16 cellular contexts compared by ENCODE assay signal in genomic region chr2:202721621-202722020, GRCh38.
DNase-seq lines count a peak whose midpoint lies in the region; ATAC-seq and TF ChIP-seq lines count a peak whose summit lies in the region.
"Had no signal": no experiment of that assay in that cellular context is flagged by ENCODE, and none has a peak within 500 bp of the region (broad histone marks: within the 10 kb centered on the region; RNA-seq: fewer than 3 reads in every experiment).

No MANE protein-coding gene starts in this region.

- no peak overlapping the region for H3K27ac ChIP-seq in testis

- H3K36me3 ChIP-seq in testis (ENCODE audit: low read depth, missing control alignments) = no peaks in the 10 kb centered on the region

- peaks cover 6% of the 10 kb centered on the region for H3K4me1 Mint-ChIP-seq in activated T-helper 2 cell treated with anti-CD3 and anti-CD28 coated beads, Interferon-gamma antibody, Interleukin-2, Interleukin-4, amounts not matched to agents 10 μg/mL and 5 μg/mL and 100 μg/mL, durations not matched to agents 14 hours and 24 hours and 36 hours (ENCODE audit: low read depth)

- TF ChIP-seq POLR2A in testis (IDR thresholded peaks at IDR 0.05) = no peak

- intact Hi-C loops in activated T-helper 2 cell treated with anti-CD3 and anti-CD28 coated beads, Interferon-gamma antibody, Interleukin-2, Interleukin-4, amounts not matched to agents 10 μg/mL and 5 μg/mL and 100 μg/mL, durations not matched to agents 14 hours and 24 hours and 36 hours (cut with micrococcal nuclease) = no loop called here
- intact Hi-C loops in testis (cut with DNase I; ENCODE audit: low total_unique reads) = no loop called here

- WGBS in testis, 2 donors = 73 to 77% methylated on average over 3 of the region's 3 CpGs

- H3K36me3 Mint-ChIP-seq in activated T-helper 2 cell treated with anti-CD3 and anti-CD28 coated beads, Interferon-gamma antibody, Interleukin-2, Interleukin-4, amounts not matched to agents 10 μg/mL and 5 μg/mL and 100 μg/mL, durations not matched to agents 14 hours and 24 hours and 36 hours (ENCODE audit: low read depth) = peaks cover 17% of the 10 kb centered on the region

- DNase-seq in Caki2 (ENCODE audit: low read depth) (peak; percentile 2), M059J (ENCODE audit: low read depth) (peak; percentile 57), dedifferentiated amniotic fluid mesenchymal stem cell (ENCODE audit: extremely low spot score) (peak; percentile 61), left kidney (ENCODE audit: low read depth, low spot score) (peak; percentile 16), testis (no peak), NCI-H345 treated with DMSO at 0.1 percent for 48 hours (lab: John Stamatoyannopoulos, UW; ENCODE audit: unreplicated experiment) (no peak)
- DNase-seq in activated T-helper 2 cell treated with anti-CD3 and anti-CD28 coated beads, Interferon-gamma antibody, Interleukin-2, Interleukin-4, amounts not matched to agents 10 μg/mL and 5 μg/mL and 100 μg/mL, durations not matched to agents 14 hours and 24 hours and 36 hours (ENCODE audit: low spot score) = no peak
- DNase-seq: activated CD4-positive, CD25-positive, alpha-beta regulatory T cell; DMS 273 treated with DMSO at 0.1 percent for 48 hours; midbrain; NCI-H1092; NCI-H2227 treated with DMSO at 0.1 percent for 48 hours; substantia nigra; SW 1271 had no signal

- H3K27ac Mint-ChIP-seq in activated T-helper 2 cell treated with anti-CD3 and anti-CD28 coated beads, Interferon-gamma antibody, Interleukin-2, Interleukin-4, amounts not matched to agents 10 μg/mL and 5 μg/mL and 100 μg/mL, durations not matched to agents 14 hours and 24 hours and 36 hours = no peak overlapping the region
- H3K27ac Mint-ChIP-seq: activated naive CD4-positive, alpha-beta T cell treated with anti-CD3 and anti-CD28 coated beads, Interleukin-2, amount 50 U/mL, for 24 hours had no signal

- TF ChIP-seq CTCF in testis (IDR thresholded peaks at IDR 0.05) = no peak

- in situ Hi-C loops in Caki2 (cut with HindIII; ENCODE audit: low pct_unique_long_range_greater_than_20kb, low sequenced_read_pairs) = no loop called here

- no peak overlapping the region for H3K4me3 ChIP-seq in testis

- H3K27me3 ChIP-seq in testis = no peaks in the 10 kb centered on the region

- H3K9me3 ChIP-seq in testis = no peaks in the 10 kb centered on the region

- no peak for ATAC-seq in HG03469 (IDR thresholded peaks at IDR 0.05; ENCODE audit: unreplicated experiment)

- H3K4me1 ChIP-seq in testis = no peaks in the 10 kb centered on the region

- no peaks in the 10 kb centered on the region for H3K27me3 Mint-ChIP-seq in activated T-helper 2 cell treated with anti-CD3 and anti-CD28 coated beads, Interferon-gamma antibody, Interleukin-2, Interleukin-4, amounts not matched to agents 10 μg/mL and 5 μg/mL and 100 μg/mL, durations not matched to agents 14 hours and 24 hours and 36 hours (ENCODE audit: low read depth)
- H3K27me3 Mint-ChIP-seq: activated naive CD4-positive, alpha-beta T cell treated with anti-CD3 and anti-CD28 coated beads, Interleukin-2, amount 50 U/mL, for 24 hours had no signal

- no peak overlapping the region for H3K4me3 Mint-ChIP-seq in activated T-helper 2 cell treated with anti-CD3 and anti-CD28 coated beads, Interferon-gamma antibody, Interleukin-2, Interleukin-4, amounts not matched to agents 10 μg/mL and 5 μg/mL and 100 μg/mL, durations not matched to agents 14 hours and 24 hours and 36 hours (ENCODE audit: low read depth)
- H3K4me3 Mint-ChIP-seq: activated naive CD4-positive, alpha-beta T cell treated with anti-CD3 and anti-CD28 coated beads, Interleukin-2, amount 50 U/mL, for 24 hours had no signal

- peaks cover 6% of the 10 kb centered on the region for H3K9me3 Mint-ChIP-seq in activated T-helper 2 cell treated with anti-CD3 and anti-CD28 coated beads, Interferon-gamma antibody, Interleukin-2, Interleukin-4, amounts not matched to agents 10 μg/mL and 5 μg/mL and 100 μg/mL, durations not matched to agents 14 hours and 24 hours and 36 hours

Comparison
In these comparisons a context has a peak if more than half of its experiments do, and no peak if none do; other contexts are left out.
1. DNase-seq: peak in Caki2 (single experiment), M059J (single experiment), dedifferentiated amniotic fluid mesenchymal stem cell (single experiment) and left kidney (single experiment); none in activated T-helper 2 cell treated with anti-CD3 and anti-CD28 coated beads, Interferon-gamma antibody, Interleukin-2, Interleukin-4, amounts not matched to agents 10 μg/mL and 5 μg/mL and 100 μg/mL, durations not matched to agents 14 hours and 24 hours and 36 hours (single experiment), testis (single experiment) and NCI-H345 treated with DMSO at 0.1 percent for 48 hours (single experiment).